Comparison of ENCODE assay signal across 1 cellular context in genomic region chr19:48659768-48660167, GRCh38.
TF ChIP-seq lines count a peak whose summit lies in the region.

No MANE protein-coding gene starts in this region.

TF ChIP-seq in HepG2, 621 proteins besides CTCF, POLR2A, EP300 and RAD21:
- TF ChIP-seq RFXANK (CRISPR knock-in tag; IDR thresholded peaks at IDR 0.05) (peak; percentile 92), RFX5 (IDR thresholded peaks at IDR 0.05; ENCODE audit: low read depth, low read length) (peak; percentile 97), ZNF235 (CRISPR knock-in tag; IDR thresholded peaks at IDR 0.05; ENCODE audit: borderline replicate concordance) (no peak), CEBPB (IDR thresholded peaks at IDR 0.05; ENCODE audit: borderline replicate concordance, low read depth, low read length) (peak; percentile 59; the same call in 1 of the 2 replicates), CREB1 (IDR thresholded peaks at IDR 0.05) (no peak), CREB1 (CRISPR knock-in tag; IDR thresholded peaks at IDR 0.05) (peak; percentile 65)
